In the genomic region with DNA sequence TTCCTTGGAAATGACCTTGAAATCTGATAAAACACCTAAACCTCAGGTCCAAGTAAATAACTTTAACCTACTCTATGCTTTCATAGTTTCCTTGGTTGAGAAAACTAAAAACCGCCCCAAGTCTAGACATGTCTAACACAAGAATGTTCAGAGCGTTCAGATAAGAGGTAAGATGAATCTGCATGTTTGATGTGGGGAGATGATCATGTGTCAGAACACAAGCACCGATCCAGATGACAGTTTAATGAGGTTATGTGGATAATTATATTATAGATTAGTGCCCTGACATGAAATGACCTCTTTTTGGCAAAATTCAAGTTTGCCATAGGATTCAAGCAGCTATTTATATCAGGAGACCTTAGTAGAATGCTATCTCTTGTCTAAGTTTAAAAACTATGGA, we compare ENCODE assay signal across 27 cellular contexts.
"Had no signal": no experiment of that assay in that cellular context is flagged by ENCODE, and none has a peak within 500 bp of the region (broad histone marks: within the 10 kb centered on the region; RNA-seq: fewer than 3 reads in every experiment).

No MANE protein-coding gene starts in this region.

- H3K27ac Mint-ChIP-seq: activated B cell treated with CpG ODN at 0.5 μM for 24 hours; activated CD4-positive, alpha-beta memory T cell treated with anti-CD3 and anti-CD28 coated beads, Interleukin-2, amount 10 ng/mL, durations not matched to agents 7 days and 5 days; activated naive CD4-positive, alpha-beta T cell treated with anti-CD3 and anti-CD28 coated beads, Interleukin-2, amount 10 ng/mL, durations not matched to agents 7 days and 5 days; activated naive CD8-positive, alpha-beta T cell treated with anti-CD3 and anti-CD28 coated beads for 36 hours; activated T-cell treated with anti-CD3 and anti-CD28 coated beads, Interleukin-2, amount 50 U/mL, for 72 hours; activated T-helper 2 cell treated with anti-CD3 and anti-CD28 coated beads, Interferon-gamma antibody, Interleukin-2, Interleukin-4, amounts not matched to agents 10 μg/mL and 5 μg/mL and 100 μg/mL, durations not matched to agents 14 hours and 24 hours and 36 hours; T-cell had no signal

- ATAC-seq: activated T-cell treated with anti-CD3 and anti-CD28 coated beads, Interleukin-2, amount 50 U/mL, for 72 hours; K562; Right ventricle myocardium inferior; T-cell had no signal

- H3K36me3 Mint-ChIP-seq: activated naive CD4-positive, alpha-beta T cell treated with anti-CD3 and anti-CD28 coated beads, Interleukin-2, amount 10 ng/mL, durations not matched to agents 7 days and 5 days; activated naive CD8-positive, alpha-beta T cell treated with anti-CD3 and anti-CD28 coated beads for 36 hours; T-cell had no signal

- H3K36me3 ChIP-seq: brain microvascular endothelial cell, SJSA1 had no signal

- H3K27ac ChIP-seq: brain microvascular endothelial cell, SJSA1 had no signal

- H3K4me1 ChIP-seq: SJSA1 had no signal

- H3K9me3 Mint-ChIP-seq: activated B cell treated with CpG ODN at 0.5 μM for 24 hours had no signal

- H3K27me3 Mint-ChIP-seq: activated B cell treated with CpG ODN at 0.5 μM for 24 hours; activated CD4-positive, alpha-beta memory T cell treated with anti-CD3 and anti-CD28 coated beads, Interleukin-2, amount 10 ng/mL, durations not matched to agents 7 days and 5 days; activated naive CD4-positive, alpha-beta T cell treated with anti-CD3 and anti-CD28 coated beads, Interleukin-2, amount 10 ng/mL, durations not matched to agents 7 days and 5 days; activated naive CD8-positive, alpha-beta T cell treated with anti-CD3 and anti-CD28 coated beads for 36 hours; T-cell had no signal

- H3K4me3 Mint-ChIP-seq: activated B cell treated with CpG ODN at 0.5 μM for 24 hours; activated CD4-positive, alpha-beta memory T cell treated with anti-CD3 and anti-CD28 coated beads, Interleukin-2, amount 10 ng/mL, durations not matched to agents 7 days and 5 days; activated naive CD4-positive, alpha-beta T cell treated with anti-CD3 and anti-CD28 coated beads, Interleukin-2, amount 10 ng/mL, durations not matched to agents 7 days and 5 days; activated naive CD8-positive, alpha-beta T cell treated with anti-CD3 and anti-CD28 coated beads for 36 hours; activated T-cell treated with anti-CD3 and anti-CD28 coated beads, Interleukin-2, amount 50 U/mL, for 72 hours; T-cell had no signal

- H3K27me3 ChIP-seq: brain microvascular endothelial cell, SJSA1 had no signal

- H3K4me1 Mint-ChIP-seq: activated B cell treated with CpG ODN at 0.5 μM for 24 hours; activated CD4-positive, alpha-beta memory T cell treated with anti-CD3 and anti-CD28 coated beads, Interleukin-2, amount 10 ng/mL, durations not matched to agents 7 days and 5 days; activated naive CD4-positive, alpha-beta T cell treated with anti-CD3 and anti-CD28 coated beads, Interleukin-2, amount 10 ng/mL, durations not matched to agents 7 days and 5 days; activated naive CD8-positive, alpha-beta T cell treated with anti-CD3 and anti-CD28 coated beads for 36 hours; T-cell had no signal

- H3K4me3 ChIP-seq: K562, SJSA1 had no signal

- DNase-seq: activated B cell treated with CpG ODN at 0.5 μM for 24 hours; activated CD4-positive, alpha-beta memory T cell treated with anti-CD3 and anti-CD28 coated beads, Interleukin-2, amount 10 ng/mL, durations not matched to agents 7 days and 5 days; activated CD4-positive, alpha-beta T cell treated with anti-CD3 and anti-CD28 coated beads for 1 hour; activated CD4-positive, alpha-beta T cell treated with anti-CD3 and anti-CD28 coated beads, Interleukin-2, amount 50 U/mL, for 1 hour; activated CD8-positive, alpha-beta memory T cell treated with anti-CD3 and anti-CD28 coated beads, Interleukin-2, amount 50 U/mL, for 4 hours; activated gamma-delta T cell treated with Interleukin-2 at 50 U/mL for 16 hours; activated naive CD4-positive, alpha-beta T cell treated with anti-CD3 and anti-CD28 coated beads, Interleukin-2, amount 10 ng/mL, durations not matched to agents 7 days and 5 days; activated naive CD8-positive, alpha-beta T cell treated with anti-CD3 and anti-CD28 coated beads for 36 hours; activated T-cell treated with anti-CD3 and anti-CD28 coated beads, Interleukin-2, amount 50 U/mL, for 72 hours; brain microvascular endothelial cell; caudate nucleus; NCI-H1092; NCI-H1417 treated with DMSO at 0.1 percent for 48 hours; NCI-H1694; NCI-H2029; NCI-H2107; NCI-H2227 treated with DMSO at 0.1 percent for 48 hours; NCI-H446 treated with DMSO at 0.1 percent for 48 hours; NCI-H524 treated with DMSO at 0.1 percent for 48 hours; NCI-H748 treated with DMSO at 0.1 percent for 48 hours; T-cell; T-helper 2 cell; T1000 had no signal
